Comparison of ENCODE assay signal across 1 cellular context in the genomic region with DNA sequence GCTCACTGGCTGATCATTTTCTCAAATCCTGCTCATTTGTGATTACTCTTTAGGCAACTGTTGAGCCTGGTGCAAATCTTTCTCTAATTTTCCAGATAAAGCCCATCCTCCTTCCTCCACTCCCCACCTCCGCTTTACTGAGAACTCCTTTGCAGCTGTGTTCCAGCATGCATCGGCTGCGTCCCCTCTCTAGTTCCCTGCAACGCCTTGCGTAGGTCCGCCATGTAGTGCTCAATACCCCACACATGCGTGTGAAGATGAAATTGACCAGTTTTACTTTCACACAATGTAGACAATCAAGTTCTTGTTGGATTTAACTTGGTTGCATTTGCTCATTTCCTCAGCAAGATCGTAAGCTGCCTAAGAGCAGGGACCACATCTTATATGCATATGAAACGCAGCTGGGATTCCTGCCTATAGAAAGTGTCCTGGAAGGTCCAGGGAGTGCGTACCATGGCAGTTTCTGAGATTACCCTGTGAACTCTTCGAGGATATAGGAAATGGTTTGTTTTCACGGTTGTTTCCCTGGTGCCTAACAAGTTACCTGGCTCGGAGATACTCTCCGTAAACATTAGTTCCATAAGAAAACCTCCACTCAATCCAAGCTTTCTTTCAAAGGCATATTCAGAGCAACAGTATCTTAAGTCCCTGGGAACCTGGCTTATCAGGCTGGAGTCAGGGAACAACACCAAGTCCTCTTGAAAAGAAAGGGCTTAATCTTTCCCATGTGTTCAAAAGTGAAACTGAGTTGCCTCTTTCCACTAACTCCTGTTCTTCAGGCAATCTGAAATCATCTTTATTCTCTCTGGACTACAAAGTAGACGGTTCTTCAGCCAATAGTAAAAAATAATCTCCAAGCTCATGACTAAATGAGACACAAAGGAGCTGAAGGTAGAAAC.
TF ChIP-seq lines count a peak whose summit lies in the region.

No MANE protein-coding gene starts in this region.

TF ChIP-seq in A549, 52 proteins besides CTCF, POLR2A, EP300 and RAD21 (continued from another document):
- TF ChIP-seq, protein P1, sequence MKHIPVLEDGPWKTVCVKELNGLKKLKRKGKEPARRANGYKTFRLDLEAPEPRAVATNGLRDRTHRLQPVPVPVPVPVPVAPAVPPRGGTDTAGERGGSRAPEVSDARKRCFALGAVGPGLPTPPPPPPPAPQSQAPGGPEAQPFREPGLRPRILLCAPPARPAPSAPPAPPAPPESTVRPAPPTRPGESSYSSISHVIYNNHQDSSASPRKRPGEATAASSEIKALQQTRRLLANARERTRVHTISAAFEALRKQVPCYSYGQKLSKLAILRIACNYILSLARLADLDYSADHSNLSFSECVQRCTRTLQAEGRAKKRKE (CRISPR knock-in tag; IDR thresholded peaks at IDR 0.05; ENCODE audit: low read depth), result no peak
- TF ChIP-seq TP53 (CRISPR knock-in tag; IDR thresholded peaks at IDR 0.05) (no peak), CEBPB (IDR thresholded peaks at IDR 0.05) (no peak), HOXB13 (CRISPR knock-in tag; IDR thresholded peaks at IDR 0.05; ENCODE audit: low read depth) (no peak), EHF (CRISPR knock-in tag; IDR thresholded peaks at IDR 0.05) (no peak), HDAC2 (IDR thresholded peaks at IDR 0.05) (no peak), HEYL (CRISPR knock-in tag; IDR thresholded peaks at IDR 0.05) (no peak)
